In genomic region chr21:38661296-38662223, GRCh38 we compare ENCODE assay signal across 1 cellular context.
TF ChIP-seq lines count a peak whose summit lies in the region.

No MANE protein-coding gene starts in this region.

TF ChIP-seq in GM12878, 131 proteins besides CTCF, POLR2A, EP300 and RAD21 (continued from another document):
- TF ChIP-seq ATF2 (IDR thresholded peaks at IDR 0.05; ENCODE audit: low read length) (no peak), USF2 (IDR thresholded peaks at IDR 0.05; ENCODE audit: borderline replicate concordance, low read depth, low read length) (no peak)
